In genomic region chr5:159772698-159773061, GRCh38 we compare ENCODE assay signal across 8 cellular contexts.
DNase-seq lines count a peak whose midpoint lies in the region; ATAC-seq and TF ChIP-seq lines count a peak whose summit lies in the region.

No MANE protein-coding gene starts in this region.

- CTCF ChIA-PET in AG04450 (lab: Charles Lee), result no interaction called here

- H3K4me3 Mint-ChIP-seq in HFFc6 (peak overlapping the region; percentile 66), brain (peak overlapping the region; percentile 59 to 78 (median 73))
- H3K4me3 Mint-ChIP-seq in naive thymus-derived CD8-positive, alpha-beta T cell, result peak overlapping the region; percentile 51 to 86 (median 65)

- no peaks in the 10 kb centered on the region for H3K27me3 ChIP-seq in AG04450 (ENCODE audit: control insufficient read depth, insufficient read depth, low read length)

- ATAC-seq in naive thymus-derived CD8-positive, alpha-beta T cell, result no peak
- no peak for ATAC-seq in HG03432 (IDR thresholded peaks at IDR 0.05; ENCODE audit: unreplicated experiment)

- H3K27ac Mint-ChIP-seq in HFFc6 (peak overlapping the region; percentile 73), brain (peak overlapping the region in 1 of 5 experiments; percentile 12)
- peak overlapping the region in 1 of 10 donors; percentile 30 for H3K27ac Mint-ChIP-seq in naive thymus-derived CD8-positive, alpha-beta T cell

- H3K4me3 ChIP-seq in AG04450 (ENCODE audit: low read depth, low read length), result peak overlapping the region; percentile 52

- no peak for DNase-seq in AG04450 (ENCODE audit: low read depth, low spot score)
- no peak for DNase-seq in HFFc6
- DNase-seq in naive thymus-derived CD8-positive, alpha-beta T cell, result no peak
- no peak for DNase-seq in NCI-H446 (lab: John Stamatoyannopoulos, UW)
- DNase-seq in NCI-H2081 (lab: John Stamatoyannopoulos, UW), result no peak
- no peak for DNase-seq in SW480 (ENCODE audit: low spot score)

- TF ChIP-seq CTCF in AG04450 (IDR thresholded peaks at IDR 0.05; ENCODE audit: low read depth, low read length) (no peak), HFFc6 (IDR thresholded peaks at IDR 0.05) (no peak), brain (conservative IDR thresholded peaks at IDR 0.05) (no peak)

- H3K4me1 Mint-ChIP-seq in HFFc6 (ENCODE audit: low read depth) (peaks cover 65% of the 10 kb centered on the region), brain (peaks cover 24% of the 10 kb centered on the region)
- peaks cover 7 to 9% (median 8%) of the 10 kb centered on the region in 4 donors for H3K4me1 Mint-ChIP-seq in naive thymus-derived CD8-positive, alpha-beta T cell

- H3K27ac ChIP-seq in AG04450 (ENCODE audit: low read depth, low read length), result no peak overlapping the region

- no peaks in the 10 kb centered on the region; the same call in 1 of the 2 replicates for H3K9me3 ChIP-seq in AG04450 (ENCODE audit: control insufficient read depth, insufficient read depth, low read length)

- H3K36me3 Mint-ChIP-seq in HFFc6 (ENCODE audit: low read depth) (peaks cover 5% of the 10 kb centered on the region), brain (no peaks in the 10 kb centered on the region)
- no peaks in the 10 kb centered on the region for H3K36me3 Mint-ChIP-seq in naive thymus-derived CD8-positive, alpha-beta T cell

- POLR2A ChIA-PET in AG04450 (lab: Yijun Ruan, JAX), result no interaction called here
- POLR2A ChIA-PET in naive thymus-derived CD8-positive, alpha-beta T cell (lab: Charles Lee), result no interaction called here

- H3K9me3 Mint-ChIP-seq in HFFc6, result no peaks in the 10 kb centered on the region
- peaks cover 0 to 3% (median 0%) of the 10 kb centered on the region in 5 experiments for H3K9me3 Mint-ChIP-seq in brain
- H3K9me3 Mint-ChIP-seq in naive thymus-derived CD8-positive, alpha-beta T cell, result no peaks in the 10 kb centered on the region

- peaks cover 4% of the 10 kb centered on the region; the same call in 1 of the 2 replicates for H3K27me3 Mint-ChIP-seq in HFFc6 (ENCODE audit: insufficient read depth)
- H3K27me3 Mint-ChIP-seq in brain, result peaks cover 13% of the 10 kb centered on the region
- peaks cover 21 to 42% (median 29%) of the 10 kb centered on the region in 5 donors for H3K27me3 Mint-ChIP-seq in naive thymus-derived CD8-positive, alpha-beta T cell
